1 cellular context compared by ENCODE assay signal in genomic region chr3:15107075-15107947, GRCh38.
TF ChIP-seq lines count a peak whose summit lies in the region.

No MANE protein-coding gene starts in this region.

TF ChIP-seq in HepG2, 621 proteins besides CTCF, POLR2A, EP300 and RAD21 (continued from another document and continues in another):
- TF ChIP-seq KIAA2018 (CRISPR knock-in tag; IDR thresholded peaks at IDR 0.05; ENCODE audit: borderline replicate concordance): no peak
- peak; percentile 83 for TF ChIP-seq HDAC2 (CRISPR knock-in tag; IDR thresholded peaks at IDR 0.05)
- TF ChIP-seq ZNF737 (CRISPR knock-in tag; IDR thresholded peaks at IDR 0.05; ENCODE audit: borderline replicate concordance): no peak
- TF ChIP-seq SKIL (CRISPR knock-in tag; IDR thresholded peaks at IDR 0.05; ENCODE audit: borderline replicate concordance): peak; percentile 84
- no peak for TF ChIP-seq BATF2 (CRISPR knock-in tag; IDR thresholded peaks at IDR 0.05)
- TF ChIP-seq PITX1 (CRISPR knock-in tag; IDR thresholded peaks at IDR 0.05): peak; percentile 63; the same call in 1 of the 2 replicates
- TF ChIP-seq RELA (CRISPR knock-in tag; IDR thresholded peaks at IDR 0.05): no peak
- no peak for TF ChIP-seq PBX3 (CRISPR knock-in tag; IDR thresholded peaks at IDR 0.05; ENCODE audit: borderline replicate concordance)
- TF ChIP-seq KAT8 (CRISPR knock-in tag; IDR thresholded peaks at IDR 0.05): peak; percentile 57
- 0 out of 2 replicates have a peak, but pooled peaks have one; percentile 43 for TF ChIP-seq ZNF766 (CRISPR knock-in tag; IDR thresholded peaks at IDR 0.05; ENCODE audit: borderline replicate concordance)
- TF ChIP-seq ZMYM3 (CRISPR knock-in tag; IDR thresholded peaks at IDR 0.05): peak; percentile 55; the same call in 1 of the 2 replicates
- TF ChIP-seq CREB1 (IDR thresholded peaks at IDR 0.05): 0 out of 2 replicates have a peak, but pooled peaks have one; percentile 1
- peak; percentile 76 for TF ChIP-seq CREB1 (CRISPR knock-in tag; IDR thresholded peaks at IDR 0.05)
- peak; percentile 51; the same call in 1 of the 2 replicates for TF ChIP-seq POGZ (CRISPR knock-in tag; IDR thresholded peaks at IDR 0.05)
- TF ChIP-seq CSRNP2 (CRISPR knock-in tag; conservative IDR thresholded peaks at IDR 0.05; ENCODE audit: low read depth): no peak
- no peak for TF ChIP-seq STAT6 (CRISPR knock-in tag; IDR thresholded peaks at IDR 0.05; ENCODE audit: borderline replicate concordance)
- no peak; the same call in 1 of the 2 replicates for TF ChIP-seq UBTF (CRISPR knock-in tag; IDR thresholded peaks at IDR 0.05)
- TF ChIP-seq ARID3A (IDR thresholded peaks at IDR 0.05; ENCODE audit: low read depth, low read length): no peak
- TF ChIP-seq ZNF329 (CRISPR knock-in tag; IDR thresholded peaks at IDR 0.05; ENCODE audit: low read depth): no peak
- TF ChIP-seq PATZ1 (CRISPR knock-in tag; IDR thresholded peaks at IDR 0.05): peak; percentile 69; the same call in 1 of the 2 replicates
- TF ChIP-seq MLXIP (CRISPR knock-in tag; IDR thresholded peaks at IDR 0.05; ENCODE audit: borderline replicate concordance): no peak
